ENCODE assay signal across 8 cellular contexts in genomic region chr12:96986883-96987523, GRCh38.
DNase-seq lines count a peak whose midpoint lies in the region; ATAC-seq, FAIRE-seq and TF ChIP-seq lines count a peak whose summit lies in the region.

No MANE protein-coding gene starts in this region.

- in situ Hi-C loops in astrocyte of the spinal cord (cut with HindIII; ENCODE audit: low sequenced_read_pairs), result no loop called here
- in situ Hi-C loops in HepG2 (cut with HindIII; ENCODE audit: extremely low pct_ligation_motif_present, low pct_unique_long_range_greater_than_20kb), result loop anchor here (10.0 to 25.0 kb wide), 4 partner anchors 318 to 1400 kb away; no protein-coding TSS in a partner anchor

- BruUV-seq in HepG2 (replicated peaks; lab: Mats Ljungman, UMichigan), result no TSS peak

- CTCF ChIA-PET in A549 (lab: Yijun Ruan, JAX), result interaction anchor here (0.6 to 3.6 kb wide), 21 partner anchors 9 to 1410 kb away, joined by 3 to 30 read pairs (median 4); no protein-coding TSS in a partner anchor
- CTCF ChIA-PET in HepG2 (lab: Yijun Ruan, JAX; ENCODE audit: low intra/inter-chr PET ratio, low total read pairs), result interaction anchor here (0.9 to 1.0 kb wide), 2 partner anchors 322 to 1411 kb away, joined by 3 to 4 read pairs; no protein-coding TSS in a partner anchor

- WGBS in A549 (ENCODE audit: missing lambda C conversion rate), result 1% methylated on average over 2 of the region's 2 CpGs
- WGBS in HepG2 (ENCODE audit: low lambda C conversion rate), result 9% methylated on average over 2 of the region's 2 CpGs

- POLR2A ChIA-PET in A549 (lab: Yijun Ruan, JAX) (no interaction called here), HepG2 (lab: Yijun Ruan, JAX) (no interaction called here)

- peak; percentile 25 to 51 for DNase-seq in A549 (ENCODE audit: low read depth in 1 of 2, low spot score in 1 of 2)
- DNase-seq in NCI-H2029 (lab: John Stamatoyannopoulos, UW), result peak; percentile 68
- DNase-seq in astrocyte of the spinal cord (ENCODE audit: low read depth, low spot score), result peak; percentile 41
- peak; percentile 27 for DNase-seq in HepG2 (ENCODE audit: low spot score)
- DNase-seq in T-helper 2 cell, result no peak
- no peak for DNase-seq in GDM1 (lab: John Stamatoyannopoulos, UW)

- ATAC-seq in A549, result peak in 1 of 2 experiments; percentile 39; a peak in 2 of 6 replicates
- no peak; the same call in 2 of the 3 replicates for ATAC-seq in HepG2
- no peak for ATAC-seq in GM21360 (IDR thresholded peaks at IDR 0.05; ENCODE audit: unreplicated experiment)

- TF ChIP-seq CTCF in A549 (IDR thresholded peaks at IDR 0.05) (peak; percentile 68), astrocyte of the spinal cord (IDR thresholded peaks at IDR 0.05; ENCODE audit: low read depth, low read length) (peak; percentile 66), HepG2 (CRISPR knock-in tag; IDR thresholded peaks at IDR 0.05) (peak; percentile 30)

- H3K4me1 ChIP-seq in A549 (peaks cover 5% of the 10 kb centered on the region; the same call in 1 of the 3 replicates), HepG2 (ENCODE audit: insufficient read depth, low read length) (no peaks in the 10 kb centered on the region)

- H3K79me2 ChIP-seq in HepG2 (ENCODE audit: insufficient read depth, low read length), result no peaks in the 10 kb centered on the region

- H3K36me3 ChIP-seq in HepG2 (replicated peaks in 1 of 2; ENCODE audit: control insufficient read depth in 1 of 2, insufficient read depth in 2 of 2, low read length in 2 of 2), result no peaks in the 10 kb centered on the region

- intact Hi-C loops in HepG2 (cut with micrococcal nuclease; ENCODE audit: unreplicated experiment), result loop anchor here (1.0 to 2.0 kb wide), 3 partner anchors 409 to 1410 kb away; no protein-coding TSS in a partner anchor

- H4K20me1 ChIP-seq in HepG2 (ENCODE audit: insufficient read depth, low read length), result no peaks in the 10 kb centered on the region

- H3K4me2 ChIP-seq in A549 (no peak overlapping the region), HepG2 (ENCODE audit: low read depth, low read length) (no peak overlapping the region)

- no peak overlapping the region for H3K9ac ChIP-seq in HepG2 (ENCODE audit: insufficient read depth, low read depth, low read length)

- H3K4me3 ChIP-seq in A549, result no peak overlapping the region
- H3K4me3 ChIP-seq in astrocyte of the spinal cord (ENCODE audit: low read depth, low read length), result no peak overlapping the region
- H3K4me3 ChIP-seq in HepG2 (replicated peaks in 1 of 3; ENCODE audit: insufficient read depth in 1 of 3, low read depth in 2 of 3, low read length in 3 of 3), result no peak overlapping the region

- TF ChIP-seq POLR2A in A549 (IDR thresholded peaks at IDR 0.05; ENCODE audit: low read length), result no peak
- TF ChIP-seq POLR2A in HepG2 (IDR thresholded peaks at IDR 0.05; ENCODE audit: insufficient read depth in 1 of 2, low read depth in 2 of 2, low read length in 2 of 2), result no peak

- TF ChIP-seq RAD21 in A549 (conservative IDR thresholded peaks at IDR 0.05 in 1 of 2, IDR thresholded peaks at IDR 0.05 in 1 of 2), result peak; percentile 59 to 72
- TF ChIP-seq RAD21 in HepG2 (CRISPR knock-in tag; IDR thresholded peaks at IDR 0.05), result no peak

- no peak for TF ChIP-seq EP300 in A549 (IDR thresholded peaks at IDR 0.05)
- TF ChIP-seq EP300 in HepG2 (IDR thresholded peaks at IDR 0.05; ENCODE audit: low read depth in 2 of 2, low read length in 2 of 2), result no peak
- TF ChIP-seq EP300 in HepG2 (CRISPR knock-in tag; IDR thresholded peaks at IDR 0.05; ENCODE audit: borderline replicate concordance), result no peak

- H3K27me3 ChIP-seq in HepG2 (ENCODE audit: control insufficient read depth in 1 of 2, insufficient read depth in 2 of 2, low read length in 2 of 2), result peaks cover 1 to 10% of the 10 kb centered on the region in 2 experiments; a peak in 2 of 5 replicates

- FAIRE-seq in A549 (lab: Jason Lieb, UNC) (no peak), G401.6 (lab: Jason Lieb, UNC) (peak; percentile 89), HepG2 (lab: Jason Lieb, UNC) (no peak)

- H2AFZ ChIP-seq in HepG2 (ENCODE audit: low read length), result no peak overlapping the region

- no peak overlapping the region for H3K27ac ChIP-seq in A549
- H3K27ac ChIP-seq in HepG2 (ENCODE audit: extremely low read length, insufficient read depth, low read length), result no peak overlapping the region

- H3K9me3 ChIP-seq in A549 (no peaks in the 10 kb centered on the region), HepG2 (ENCODE audit: low read length) (no peaks in the 10 kb centered on the region)

TF ChIP-seq in A549, 52 proteins besides CTCF, POLR2A, EP300 and RAD21:
- TF ChIP-seq HES2 (IDR thresholded peaks at IDR 0.05) (no peak), EHF (CRISPR knock-in tag; IDR thresholded peaks at IDR 0.05) (no peak), KDM5A (IDR thresholded peaks at IDR 0.05) (no peak), SMC3 (IDR thresholded peaks at IDR 0.05) (peak; percentile 72)

TF ChIP-seq in HepG2, 621 proteins besides CTCF, POLR2A, EP300 and RAD21:
- TF ChIP-seq ZNF773 (CRISPR knock-in tag; IDR thresholded peaks at IDR 0.05; ENCODE audit: borderline replicate concordance) (no peak), ZSCAN20 (CRISPR knock-in tag; IDR thresholded peaks at IDR 0.05; ENCODE audit: borderline replicate concordance) (no peak), KAT2B (IDR thresholded peaks at IDR 0.05; ENCODE audit: borderline replicate concordance, low read depth, low read length) (no peak), ATM (IDR thresholded peaks at IDR 0.05; ENCODE audit: borderline replicate concordance) (no peak), STAG1 (CRISPR knock-in tag; IDR thresholded peaks at IDR 0.05) (peak; percentile 49)
- TF ChIP-seq, protein P1, sequence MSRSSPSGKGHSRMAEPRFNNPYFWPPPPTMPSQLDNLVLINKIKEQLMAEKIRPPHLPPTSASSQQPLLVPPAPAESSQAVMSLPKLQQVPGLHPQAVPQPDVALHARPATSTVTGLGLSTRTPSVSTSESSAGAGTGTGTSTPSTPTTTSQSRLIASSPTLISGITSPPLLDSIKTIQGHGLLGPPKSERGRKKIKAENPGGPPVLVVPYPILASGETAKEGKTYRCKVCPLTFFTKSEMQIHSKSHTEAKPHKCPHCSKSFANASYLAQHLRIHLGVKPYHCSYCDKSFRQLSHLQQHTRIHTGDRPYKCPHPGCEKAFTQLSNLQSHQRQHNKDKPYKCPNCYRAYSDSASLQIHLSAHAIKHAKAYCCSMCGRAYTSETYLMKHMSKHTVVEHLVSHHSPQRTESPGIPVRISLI (CRISPR knock-in tag; IDR thresholded peaks at IDR 0.05; ENCODE audit: borderline replicate concordance), result peak; percentile 82
TF ChIP-seq in HepG2: peak in this region for 2.

Comparison
In these comparisons a context has a peak if more than half of its experiments do, and no peak if none do; other contexts are left out.
1. DNase-seq: peak in A549 (2 of 2), NCI-H2029 (single experiment), astrocyte of the spinal cord (single experiment) and HepG2 (single experiment); none in T-helper 2 cell (0 of 5) and GDM1 (single experiment).
2. Of the 38 proteins assayed by ChIP-seq in both HepG2 and A549: peak only in HepG2: none; only in A549: RAD21 and SMC3; in both: CTCF; in neither: 35.
3. Peak in every context shown above with its lines, with median percentiles within 50 percentile points of each other: CTCF ChIP-seq.